In genomic region chr2:10771786-10772185, GRCh38 we compare ENCODE assay signal across 19 cellular contexts. TPM values are rescaled to one million over a fixed set of nuclear protein-coding genes. Genes with fewer than 3 reads are reported as not detected.
DNase-seq lines count a peak whose midpoint lies in the region; ATAC-seq and TF ChIP-seq lines count a peak whose summit lies in the region.
"Had no signal": no experiment of that assay in that cellular context is flagged by ENCODE, and none has a peak within 500 bp of the region (broad histone marks: within the 10 kb centered on the region; RNA-seq: fewer than 3 reads in every experiment).

No MANE protein-coding gene starts in this region.

- no peaks in the 10 kb centered on the region for H3K9me3 ChIP-seq in SK-N-SH
- H3K9me3 ChIP-seq in HEK293 (ENCODE audit: control insufficient read depth, insufficient read depth, low read depth, low read length), result no peaks in the 10 kb centered on the region
- H3K9me3 ChIP-seq in spleen, result no peaks in the 10 kb centered on the region
- H3K9me3 ChIP-seq: A549; BLaER1 treated with 17β-estradiol and CSF1 and Interleukin-3, amounts not matched to agents 10 nM and 100 nM; HAP-1 had no signal

- intact Hi-C loops in spleen (cut with DNase I; ENCODE audit: low total_unique reads), result no loop called here

- H3K36me3 ChIP-seq in SK-N-SH (replicated peaks in 1 of 2; ENCODE audit: control insufficient read depth in 1 of 2, insufficient read depth in 2 of 2, low read length in 1 of 2), result no peaks in the 10 kb centered on the region
- H3K36me3 ChIP-seq in HEK293 (ENCODE audit: control insufficient read depth in 2 of 2, insufficient read depth in 1 of 2, low read length in 2 of 2), result peaks cover 0 to under 1% of the 10 kb centered on the region in 2 experiments; a peak in 1 of 3 replicates
- peaks cover 0 to 6% (median 0%) of the 10 kb centered on the region in 6 donors for H3K36me3 ChIP-seq in spleen
- H3K36me3 ChIP-seq: HAP-1 had no signal

- H2AFZ ChIP-seq in SK-N-SH (ENCODE audit: low read depth), result no peak overlapping the region

- DNase-seq in SK-N-SH, result peak; percentile 32
- no peak for DNase-seq in nephron progenitor cell
- DNase-seq in spleen, result peak; percentile 67
- DNase-seq in medulla oblongata (ENCODE audit: extremely low spot score), result no peak
- no peak for DNase-seq in NCI-H524 (lab: John Stamatoyannopoulos, UW)
- DNase-seq: Calu3; CD8-positive, alpha-beta T cell; DMS79 treated with DMSO at 0.1 percent for 48 hours; GF-D8 had no signal

- WGBS in SK-N-SH (ENCODE audit: low lambda C conversion rate), result 82% methylated on average over 13 of the region's 13 CpGs
- WGBS in spleen, 5 donors, result 83 to 94% (median 91%) methylated on average over 13 of the region's 13 CpGs

- no peaks in the 10 kb centered on the region for H4K20me1 ChIP-seq in SK-N-SH (ENCODE audit: insufficient read depth)

- POLR2A ChIA-PET in SK-N-SH (lab: Yijun Ruan, JAX) (no interaction called here), HEK293 (lab: Yijun Ruan, JAX) (no interaction called here)

- no peaks in the 10 kb centered on the region for H3K9me2 ChIP-seq in SK-N-SH

- peak overlapping the region; percentile 36 for H3K27ac Mint-ChIP-seq in nephron progenitor cell
- H3K27ac Mint-ChIP-seq: CD8-positive, alpha-beta T cell had no signal

- H3K4me3 ChIP-seq in SK-N-SH (ENCODE audit: low read depth in 2 of 2, low read length in 1 of 2), result no peak overlapping the region
- H3K4me3 ChIP-seq in HEK293 (ENCODE audit: low read depth, low read length), result no peak overlapping the region
- no peak overlapping the region for H3K4me3 ChIP-seq in spleen
- H3K4me3 ChIP-seq: A549; BLaER1 treated with 17β-estradiol and CSF1 and Interleukin-3, amounts not matched to agents 10 nM and 100 nM; GM12878; HAP-1 had no signal

- no peak for TF ChIP-seq RAD21 in SK-N-SH (IDR thresholded peaks at IDR 0.05; ENCODE audit: low read length)

- H3K27me3 ChIP-seq in SK-N-SH (ENCODE audit: insufficient read depth), result 0 out of 2 replicates have a peak, but pooled peaks cover 5% of the 10 kb centered on the region
- no peaks in the 10 kb centered on the region for H3K27me3 ChIP-seq in spleen (replicated peaks in 1 of 7)
- H3K27me3 ChIP-seq: BLaER1 treated with 17β-estradiol and CSF1 and Interleukin-3, amounts not matched to agents 10 nM and 100 nM had no signal

- TF ChIP-seq EP300 in SK-N-SH (IDR thresholded peaks at IDR 0.05; ENCODE audit: borderline replicate concordance in 1 of 2, low read depth in 1 of 2, low read length in 1 of 2), result no peak

- H3K27me3 Mint-ChIP-seq in nephron progenitor cell (ENCODE audit: low read depth, poor library complexity), result peaks cover 6% of the 10 kb centered on the region

- H3K4me1 ChIP-seq in SK-N-SH (ENCODE audit: control insufficient read depth in 1 of 2, insufficient read depth in 2 of 2, low read depth in 1 of 2, low read length in 1 of 2) (peaks cover 0 to 21% of the 10 kb centered on the region in 2 experiments; a peak in 1 of 4 replicates), HEK293 (ENCODE audit: control insufficient read depth, insufficient read depth, low read length) (no peaks in the 10 kb centered on the region), spleen (peaks cover 0 to 5% (median 0%) of the 10 kb centered on the region in 6 donors)
- H3K4me1 ChIP-seq: A549, HAP-1 had no signal

- H3K4me3 Mint-ChIP-seq in nephron progenitor cell, result no peak overlapping the region
- H3K4me3 Mint-ChIP-seq: CD8-positive, alpha-beta T cell had no signal

- ATAC-seq in SK-N-SH treated with all-trans-retinoic acid at 6 μM for 48 hours (no peak), GM21360 (IDR thresholded peaks at IDR 0.05; ENCODE audit: unreplicated experiment) (no peak)
- ATAC-seq: A549; CD8-positive, alpha-beta T cell; GM12878 had no signal

- no peak overlapping the region for H3K9ac ChIP-seq in SK-N-SH
- H3K9ac ChIP-seq: BLaER1 treated with 17β-estradiol and CSF1 and Interleukin-3, amounts not matched to agents 10 nM and 100 nM had no signal

- H3K79me2 ChIP-seq in SK-N-SH (ENCODE audit: insufficient read depth), result no peaks in the 10 kb centered on the region

- no peaks in the 10 kb centered on the region for H3K9me3 Mint-ChIP-seq in nephron progenitor cell
- H3K9me3 Mint-ChIP-seq: CD8-positive, alpha-beta T cell had no signal

- H3K36me3 Mint-ChIP-seq in nephron progenitor cell (ENCODE audit: low read depth), result no peaks in the 10 kb centered on the region
- H3K36me3 Mint-ChIP-seq: CD8-positive, alpha-beta T cell had no signal

- no peak overlapping the region for H3K4me2 ChIP-seq in SK-N-SH
- H3K4me2 ChIP-seq: A549; BLaER1 treated with 17β-estradiol and CSF1 and Interleukin-3, amounts not matched to agents 10 nM and 100 nM had no signal

- peaks cover 35% of the 10 kb centered on the region for H3K4me1 Mint-ChIP-seq in nephron progenitor cell

- no peaks in the 10 kb centered on the region for H3F3A ChIP-seq in SK-N-SH (replicated peaks; ENCODE audit: insufficient read depth)

- no peak for TF ChIP-seq POLR2A in spleen (IDR thresholded peaks at IDR 0.05)

- H3K27ac ChIP-seq in SK-N-SH (ENCODE audit: low read depth in 2 of 2, low read length in 1 of 2), result no peak overlapping the region
- no peak overlapping the region for H3K27ac ChIP-seq in HEK293 (ENCODE audit: extremely low read depth, low read depth, low read length)
- no peak overlapping the region for H3K27ac ChIP-seq in spleen
- H3K27ac ChIP-seq: 22Rv1; A549; BLaER1 treated with 17β-estradiol and CSF1 and Interleukin-3, amounts not matched to agents 10 nM and 100 nM; HL-60 had no signal

- TF ChIP-seq CTCF in SK-N-SH (IDR thresholded peaks at IDR 0.05), result no peak
- no peak for TF ChIP-seq CTCF in HEK293 (tag by site-specific recombination; IDR thresholded peaks at IDR 0.05)
- TF ChIP-seq CTCF in nephron progenitor cell (IDR thresholded peaks at IDR 0.05), result no peak
- no peak for TF ChIP-seq CTCF in spleen (IDR thresholded peaks at IDR 0.05 in 8 of 11, conservative IDR thresholded peaks at IDR 0.05 in 3 of 11)

- CTCF ChIA-PET in SK-N-SH (lab: Yijun Ruan, JAX), result interaction anchor here (1.0 kb wide), 2 partner anchors 43 to 61 kb away, joined by 3 read pairs; no protein-coding TSS in a partner anchor
- CTCF ChIA-PET in HEK293 (lab: Yijun Ruan, JAX), result no interaction called here

TF ChIP-seq in SK-N-SH, 30 proteins besides CTCF, POLR2A, EP300 and RAD21 (continues in another document):
- no peak for TF ChIP-seq MEF2A (IDR thresholded peaks at IDR 0.05; ENCODE audit: borderline replicate concordance, low read depth)
- no peak for TF ChIP-seq JUND (IDR thresholded peaks at IDR 0.05)
- TF ChIP-seq TEAD4 (IDR thresholded peaks at IDR 0.05; ENCODE audit: borderline replicate concordance, insufficient read depth), result no peak
- no peak for TF ChIP-seq FOXM1 (IDR thresholded peaks at IDR 0.05; ENCODE audit: low read depth)
- no peak for TF ChIP-seq NFIC (IDR thresholded peaks at IDR 0.05; ENCODE audit: borderline replicate concordance)
- TF ChIP-seq POLR2AphosphoS5 (IDR thresholded peaks at IDR 0.05; ENCODE audit: low read depth, low read length), result no peak

TF ChIP-seq in SK-N-SH treated with all-trans-retinoic acid at 6 μM for 48 hours, 23 proteins besides CTCF, POLR2A, EP300 and RAD21:
- TF ChIP-seq GLIS3 (CRISPR knock-in tag; IDR thresholded peaks at IDR 0.05) (no peak), ISL1 (CRISPR knock-in tag; IDR thresholded peaks at IDR 0.05) (no peak), ZFP3 (CRISPR knock-in tag; IDR thresholded peaks at IDR 0.05) (no peak), ZFP30 (CRISPR knock-in tag; IDR thresholded peaks at IDR 0.05) (no peak)

TF ChIP-seq in HEK293, 187 proteins besides CTCF, POLR2A, EP300 and RAD21:
- TF ChIP-seq KLF10 (tag by site-specific recombination; IDR thresholded peaks at IDR 0.05) (no peak), ZNF664 (tag by site-specific recombination; IDR thresholded peaks at IDR 0.05) (0 out of 2 replicates have a peak, but pooled peaks have one; percentile 6)

RNA-seq across cellular contexts. Expression of gene PDIA6, which starts 40.8 kb away (rescaled TPM):
- polyA plus RNA-seq in SK-N-SH (2012; rRNA removed) (308 and 325 TPM in 2 replicates), spleen (10 to 100 TPM; 29.7 to 60.5 (median 56.0) TPM)
- 403 and 455 TPM in 2 replicates for polyA plus RNA-seq in SK-N-SH (2012; cell fraction: cytosol; rRNA removed)
- 95.0 and 163 TPM in 2 replicates for polyA plus RNA-seq in SK-N-SH (2012; cell fraction: nucleus; rRNA removed)
- 100 to 1,000 TPM; 100 to 164 (median 131) TPM for total RNA-seq in spleen

RNA-seq across cellular contexts. Expression of gene ATP6V1C2, which starts 50.4 kb away (rescaled TPM):
- 0.06 and 0.12 TPM in 2 replicates for polyA plus RNA-seq in SK-N-SH (2012; rRNA removed)
- 0.10 and 0.15 TPM in 2 replicates for polyA plus RNA-seq in SK-N-SH (2012; cell fraction: cytosol; rRNA removed)
- polyA plus RNA-seq in SK-N-SH (2012; cell fraction: nucleus; rRNA removed), result 0.08 and 0.45 TPM in 2 replicates
- 1 to 10 TPM in 2 of 7 donors, under 1 TPM in 2, not detected in 3; 0.23 to 9.2 (median 0.93) TPM for total RNA-seq in spleen
- under 1 TPM; 0.45 to 0.70 (median 0.54) TPM for polyA plus RNA-seq in spleen
- total RNA-seq: CD8-positive, alpha-beta T cell; HT1080 had no signal

Comparison
In these comparisons a context has a peak if more than half of its experiments do, and no peak if none do; other contexts are left out.
1. DNase-seq: peak in SK-N-SH (single experiment) and spleen (single experiment); none in nephron progenitor cell (single experiment), medulla oblongata (single experiment) and NCI-H524 (0 of 2).